Comparison of ENCODE assay signal across 8 cellular contexts in genomic region chr10:32957341-32958084, GRCh38. TPM values are rescaled to one million over a fixed set of nuclear protein-coding genes. Genes with fewer than 3 reads are reported as not detected.
DNase-seq lines count a peak whose midpoint lies in the region; ATAC-seq and TF ChIP-seq lines count a peak whose summit lies in the region.

No MANE protein-coding gene starts in this region.

- H3K27ac ChIP-seq in DOHH2 (ENCODE audit: low read depth, low read length) (peak overlapping the region; percentile 47), KOPT-K1 (ENCODE audit: low read depth, low read length, poor library complexity, severe bottlenecking) (peak overlapping the region; percentile 77)

- H3K9me3 Mint-ChIP-seq in activated T-cell treated with anti-CD3 and anti-CD28 coated beads, Interleukin-2, amount 50 U/mL, for 72 hours = no peaks in the 10 kb centered on the region
- H3K9me3 Mint-ChIP-seq in nephron = no peaks in the 10 kb centered on the region

- peaks cover 20% of the 10 kb centered on the region for H4K20me1 ChIP-seq in DOHH2 (ENCODE audit: control insufficient read depth, insufficient read depth, low read depth, low read length)

- ATAC-seq in GM21723 (IDR thresholded peaks at IDR 0.05; ENCODE audit: unreplicated experiment) = peak; percentile 33
- ATAC-seq in activated T-cell treated with anti-CD3 and anti-CD28 coated beads, Interleukin-2, amount 50 U/mL, for 72 hours (replicated peaks in 1 of 2) = peak; percentile 28 to 37

- peak overlapping the region; percentile 74 to 81 for H3K4me3 Mint-ChIP-seq in activated T-cell treated with anti-CD3 and anti-CD28 coated beads, Interleukin-2, amount 50 U/mL, for 72 hours
- peak overlapping the region; percentile 83 to 94 (median 92) for H3K4me3 Mint-ChIP-seq in nephron

- H3K36me3 ChIP-seq in DOHH2 (ENCODE audit: control insufficient read depth, low read length) = peaks cover 62% of the 10 kb centered on the region
- no peaks in the 10 kb centered on the region for H3K36me3 ChIP-seq in KOPT-K1 (ENCODE audit: insufficient read depth, low read length)

- H3F3A ChIP-seq in DOHH2 (ENCODE audit: control insufficient read depth, insufficient read depth) = peaks cover 40% of the 10 kb centered on the region

- H3K27me3 ChIP-seq in DOHH2 (ENCODE audit: control insufficient read depth, low read length) = no peaks in the 10 kb centered on the region

- H3K4me1 Mint-ChIP-seq in activated T-cell treated with anti-CD3 and anti-CD28 coated beads, Interleukin-2, amount 50 U/mL, for 72 hours (ENCODE audit: low read depth) = peaks cover 56% of the 10 kb centered on the region
- H3K4me1 Mint-ChIP-seq in nephron = peaks cover 60% of the 10 kb centered on the region

- peaks cover 11% of the 10 kb centered on the region for H3K27me3 Mint-ChIP-seq in activated T-cell treated with anti-CD3 and anti-CD28 coated beads, Interleukin-2, amount 50 U/mL, for 72 hours (ENCODE audit: low read depth)
- no peaks in the 10 kb centered on the region for H3K27me3 Mint-ChIP-seq in nephron (ENCODE audit: low read depth)

- H3K4me2 ChIP-seq in DOHH2 (ENCODE audit: low read length) = peak overlapping the region; percentile 90

- H3K36me3 Mint-ChIP-seq in activated T-cell treated with anti-CD3 and anti-CD28 coated beads, Interleukin-2, amount 50 U/mL, for 72 hours (ENCODE audit: insufficient read depth in 2 of 2) = no peaks in the 10 kb centered on the region
- no peaks in the 10 kb centered on the region for H3K36me3 Mint-ChIP-seq in nephron (ENCODE audit: low read depth)

- no peaks in the 10 kb centered on the region for H3K9me3 ChIP-seq in DOHH2 (ENCODE audit: control insufficient read depth, insufficient read depth, low read length)
- H3K9me3 ChIP-seq in KOPT-K1 (ENCODE audit: insufficient read depth, low read length, poor library complexity, severe bottlenecking) = no peaks in the 10 kb centered on the region

- no peak for TF ChIP-seq CTCF in DOHH2 (IDR thresholded peaks at IDR 0.05; ENCODE audit: low read depth, low read length, poor library complexity, severe bottlenecking)
- no peak for TF ChIP-seq CTCF in fibroblast of pulmonary artery (IDR thresholded peaks at IDR 0.05; ENCODE audit: low read length, missing control alignments)
- no peak for TF ChIP-seq CTCF in nephron (IDR thresholded peaks at IDR 0.05; ENCODE audit: unreplicated experiment in 3 of 3)

- DNase-seq in activated T-cell treated with anti-CD3 and anti-CD28 coated beads, Interleukin-2, amount 50 U/mL, for 72 hours = peak; percentile 59 to 68
- DNase-seq in fibroblast of pulmonary artery (ENCODE audit: low read depth) (no peak), ureter (ENCODE audit: low spot score) (peak; percentile 59), NCI-H2171 (lab: John Stamatoyannopoulos, UW) (no peak)

- H3K79me2 ChIP-seq in DOHH2 (ENCODE audit: control insufficient read depth, low read length) = peaks cover 82% of the 10 kb centered on the region

- peak overlapping the region; percentile 98 for H3K4me3 ChIP-seq in DOHH2 (ENCODE audit: low read length)
- H3K4me3 ChIP-seq in fibroblast of pulmonary artery (replicated peaks; ENCODE audit: low read depth, low read length) = peak overlapping the region; percentile 85

- H3K4me1 ChIP-seq in DOHH2 (ENCODE audit: control insufficient read depth, low read length) = peaks cover 74% of the 10 kb centered on the region

- H3K27ac Mint-ChIP-seq in activated T-cell treated with anti-CD3 and anti-CD28 coated beads, Interleukin-2, amount 50 U/mL, for 72 hours = peak overlapping the region; percentile 66
- H3K27ac Mint-ChIP-seq in nephron = peak overlapping the region; percentile 74 to 95 (median 93)

- no peaks in the 10 kb centered on the region for H3K9me2 ChIP-seq in DOHH2 (replicated peaks; ENCODE audit: control insufficient read depth, low read length)

RNA-seq across cellular contexts. Expression of gene ITGB1, which starts 0.5 kb away (rescaled TPM):
- 10 to 100 TPM; 52.3 to 91.2 TPM for total RNA-seq in activated T-cell treated with anti-CD3 and anti-CD28 coated beads, Interleukin-2, amount 50 U/mL, for 72 hours
- 349 TPM for total RNA-seq in ureter

Comparison
In these comparisons a context has a peak if more than half of its experiments do, and no peak if none do; other contexts are left out.
1. DNase-seq: peak in activated T-cell treated with anti-CD3 and anti-CD28 coated beads, Interleukin-2, amount 50 U/mL, for 72 hours (2 of 2) and ureter (single experiment); none in fibroblast of pulmonary artery (single experiment) and NCI-H2171 (single experiment).